ENCODE assay signal across 24 cellular contexts in genomic region chr6:116139917-116140316, GRCh38. TPM values are rescaled to one million over a fixed set of nuclear protein-coding genes. Genes with fewer than 3 reads are reported as not detected.
DNase-seq lines count a peak whose midpoint lies in the region; ATAC-seq and TF ChIP-seq lines count a peak whose summit lies in the region.
"Had no signal": no experiment of that assay in that cellular context is flagged by ENCODE, and none has a peak within 500 bp of the region (broad histone marks: within the 10 kb centered on the region; RNA-seq: fewer than 3 reads in every experiment).

No MANE protein-coding gene starts in this region.

- no peaks in the 10 kb centered on the region for H3F3A ChIP-seq in Loucy (ENCODE audit: low read depth)

- H3K9me3 ChIP-seq in Loucy (ENCODE audit: insufficient read depth, low read depth, low read length), result no peaks in the 10 kb centered on the region
- H3K9me3 ChIP-seq in mammary epithelial cell (replicated peaks; ENCODE audit: insufficient read depth, low read length), result no peaks in the 10 kb centered on the region
- no peaks in the 10 kb centered on the region for H3K9me3 ChIP-seq in lung (ENCODE audit: control insufficient read depth in 2 of 2, insufficient read depth in 1 of 2, low read length in 1 of 2)
- H3K9me3 ChIP-seq: esophagus squamous epithelium, heart left ventricle, ovary had no signal

- peak; percentile 1 for DNase-seq in DMS53 (lab: John Stamatoyannopoulos, UW)
- no peak for DNase-seq in DMS53 treated with DMSO at 0.1 percent for 48 hours (lab: John Stamatoyannopoulos, UW; ENCODE audit: unreplicated experiment)
- peak; percentile 11 for DNase-seq in mammary epithelial cell
- DNase-seq in lung (ENCODE audit: low spot score), result peak; percentile 42
- DNase-seq in SKM-1 (lab: John Stamatoyannopoulos, UW; ENCODE audit: unreplicated experiment), result no peak
- DNase-seq in epidermal melanocyte (ENCODE audit: insufficient read length, low spot score), result no peak
- DNase-seq in stimulated activated CD4-positive, alpha-beta T cell treated with anti-CD3 and anti-CD28 coated beads, Interleukin-2, amount 100 ng/mL, for 48 hours, result no peak
- DNase-seq: activated gamma-delta T cell treated with Interleukin-2 at 50 U/mL for 16 hours; anterior cingulate cortex; CD4-positive, CD25-positive, alpha-beta regulatory T cell; cortex of kidney; EL; esophagus squamous epithelium; GOT3; heart left ventricle; NCI-H1048; ovary; RPMI8226; trophoblast cell had no signal

- H3K4me2 ChIP-seq in Loucy (ENCODE audit: low read depth, low read length, poor library complexity, severe bottlenecking) (no peak overlapping the region), mammary epithelial cell (ENCODE audit: insufficient read depth, low read depth, low read length) (no peak overlapping the region)

- H2AFZ ChIP-seq in Loucy (ENCODE audit: low read length), result no peak overlapping the region
- H2AFZ ChIP-seq in mammary epithelial cell (ENCODE audit: low read depth, low read length), result no peak overlapping the region

- dilution Hi-C loops in mammary epithelial cell (cut with HindIII; ENCODE audit: low sequenced_read_pairs), result no loop called here

- H3K4me1 ChIP-seq in Loucy (ENCODE audit: insufficient read depth, low read length, poor library complexity, severe bottlenecking) (no peaks in the 10 kb centered on the region), mammary epithelial cell (ENCODE audit: insufficient read depth, low read length) (peaks cover 7% of the 10 kb centered on the region), lung (ENCODE audit: control insufficient read depth in 2 of 2, insufficient read depth in 2 of 2, low read length in 2 of 2) (no peaks in the 10 kb centered on the region)
- H3K4me1 ChIP-seq: esophagus squamous epithelium had no signal

- no TSS peak for BruUV-seq in mammary epithelial cell (replicated peaks; lab: Mats Ljungman, UMichigan)

- H4K20me1 ChIP-seq in Loucy (ENCODE audit: insufficient read depth, low read length, poor library complexity, severe bottlenecking) (no peaks in the 10 kb centered on the region), mammary epithelial cell (ENCODE audit: insufficient read depth, low read length) (no peaks in the 10 kb centered on the region)

- no peaks in the 10 kb centered on the region for H3K79me2 ChIP-seq in Loucy (ENCODE audit: insufficient read depth, low read length)
- no peaks in the 10 kb centered on the region for H3K79me2 ChIP-seq in mammary epithelial cell (ENCODE audit: insufficient read depth, low read length)

- in situ Hi-C loops in mammary epithelial cell (cut with MboI; ENCODE audit: low sequenced_read_pairs in 2 of 2), result no loop called here

- no peak for ATAC-seq in lung (ENCODE audit: insufficient read depth, low FRiP score)
- ATAC-seq: heart left ventricle; stimulated activated memory B cell treated with anti-CD40 and anti-IgM and Interleukin-4, amounts not matched to agents 10 μg/mL and 1 μg/mL and 100 μg/mL, for 72 hours had no signal

- TF ChIP-seq CTCF in Loucy (conservative IDR thresholded peaks at IDR 0.05; ENCODE audit: low read length) (peak; percentile 46), mammary epithelial cell (conservative IDR thresholded peaks at IDR 0.05 in 1 of 2, IDR thresholded peaks at IDR 0.05 in 1 of 2; ENCODE audit: extremely low read depth in 1 of 2, insufficient read depth in 1 of 2, low read depth in 1 of 2, low read length in 2 of 2) (peak; percentile 6 to 20), lung (IDR thresholded peaks at IDR 0.05; ENCODE audit: control extremely low read depth, extremely low read depth) (no peak)

- H3K4me3 ChIP-seq in Loucy (ENCODE audit: low read length, poor library complexity, severe bottlenecking) (no peak overlapping the region), mammary epithelial cell (replicated peaks in 1 of 3; ENCODE audit: insufficient read depth in 1 of 3, low read depth in 2 of 3, low read length in 3 of 3) (no peak overlapping the region), lung (no peak overlapping the region)
- H3K4me3 ChIP-seq: esophagus squamous epithelium, heart left ventricle, ovary, skin epidermis had no signal

- WGBS in mammary epithelial cell (ENCODE audit: low coverage, missing lambda C conversion rate), result 94% methylated on average over 4 of the region's 4 CpGs
- 83 to 89% methylated on average over 4 of the region's 4 CpGs for WGBS in lung, 2 donors

- H3K27me3 ChIP-seq in Loucy (ENCODE audit: insufficient read depth, low read length, poor library complexity, severe bottlenecking), result no peaks in the 10 kb centered on the region
- no peaks in the 10 kb centered on the region for H3K27me3 ChIP-seq in mammary epithelial cell (ENCODE audit: insufficient read depth, low read length)
- no peaks in the 10 kb centered on the region for H3K27me3 ChIP-seq in lung (ENCODE audit: control insufficient read depth, insufficient read depth)
- H3K27me3 ChIP-seq: esophagus squamous epithelium, heart left ventricle, ovary had no signal

- intact Hi-C loops in mammary epithelial cell (cut with micrococcal nuclease), result no loop called here

- no peaks in the 10 kb centered on the region for H3K36me3 ChIP-seq in Loucy (ENCODE audit: insufficient read depth, low read length)
- no peaks in the 10 kb centered on the region for H3K36me3 ChIP-seq in mammary epithelial cell (ENCODE audit: insufficient read depth, low read length)
- H3K36me3 ChIP-seq in lung (ENCODE audit: control insufficient read depth in 2 of 2, insufficient read depth in 2 of 2, low read length in 2 of 2), result no peaks in the 10 kb centered on the region
- H3K36me3 ChIP-seq: esophagus squamous epithelium, ovary had no signal

- no peaks in the 10 kb centered on the region for H3K9me2 ChIP-seq in Loucy (replicated peaks; ENCODE audit: low read depth, low read length)

- H3K27ac ChIP-seq in mammary epithelial cell (ENCODE audit: insufficient read depth, low read depth, low read length) (no peak overlapping the region), lung (ENCODE audit: low read depth in 1 of 2, low read length in 1 of 2) (no peak overlapping the region)
- H3K27ac ChIP-seq: esophagus squamous epithelium, heart left ventricle, ovary, skin epidermis had no signal

- CTCF ChIA-PET in mammary epithelial cell (lab: Charles Lee; ENCODE audit: low non-redundant PET), result no interaction called here

- no peak overlapping the region for H3K9ac ChIP-seq in Loucy (ENCODE audit: low read depth, low read length, poor library complexity, severe bottlenecking)
- no peak overlapping the region for H3K9ac ChIP-seq in mammary epithelial cell (ENCODE audit: insufficient read depth, low read length)

RNA-seq across cellular contexts. Expression of gene COL10A1, which starts 14.0 kb away (rescaled TPM):
- not detected for total RNA-seq in mammary epithelial cell
- not detected for polyA plus RNA-seq in mammary epithelial cell
- not detected for polyA minus RNA-seq in mammary epithelial cell
- total RNA-seq in lung, result under 1 TPM in 1 of 2 donors, not detected in 1; 0.28 TPM
- not detected for polyA plus RNA-seq in lung
- total RNA-seq: A172; CD4-positive, CD25-positive, alpha-beta regulatory T cell; esophagus squamous epithelium; T-helper 1 cell treated with Interleukin-12 subunit alpha and Interleukin-12 subunit beta and Interleukin-4 antibody, amounts not matched to agents 30 ng/mL and 1 ng/mL, for 36 hours had no signal
- polyA plus RNA-seq: CD4-positive, CD25-positive, alpha-beta regulatory T cell had no signal

RNA-seq across cellular contexts. Expression of gene NT5DC1, which starts 39.3 kb away (rescaled TPM):
- total RNA-seq in mammary epithelial cell (10 to 100 TPM; 11.3 to 47.6 TPM), lung (10 to 100 TPM; 24.6 to 49.0 TPM)
- polyA plus RNA-seq in mammary epithelial cell (35.1 TPM), lung (10 to 100 TPM in 1 of 2 donors, 1 to 10 TPM in 1; 8.6 to 19.6 TPM)
- 46.5 TPM for polyA minus RNA-seq in mammary epithelial cell

Comparison
In these comparisons a context has a peak if more than half of its experiments do, and no peak if none do; other contexts are left out.
1. DNase-seq: peak in DMS53 (single experiment), mammary epithelial cell (single experiment) and lung (single experiment); none in DMS53 treated with DMSO at 0.1 percent for 48 hours (single experiment), SKM-1 (single experiment), epidermal melanocyte (single experiment) and stimulated activated CD4-positive, alpha-beta T cell treated with anti-CD3 and anti-CD28 coated beads, Interleukin-2, amount 100 ng/mL, for 48 hours (0 of 2).